28 cellular contexts compared by ENCODE assay signal in the genomic region with DNA sequence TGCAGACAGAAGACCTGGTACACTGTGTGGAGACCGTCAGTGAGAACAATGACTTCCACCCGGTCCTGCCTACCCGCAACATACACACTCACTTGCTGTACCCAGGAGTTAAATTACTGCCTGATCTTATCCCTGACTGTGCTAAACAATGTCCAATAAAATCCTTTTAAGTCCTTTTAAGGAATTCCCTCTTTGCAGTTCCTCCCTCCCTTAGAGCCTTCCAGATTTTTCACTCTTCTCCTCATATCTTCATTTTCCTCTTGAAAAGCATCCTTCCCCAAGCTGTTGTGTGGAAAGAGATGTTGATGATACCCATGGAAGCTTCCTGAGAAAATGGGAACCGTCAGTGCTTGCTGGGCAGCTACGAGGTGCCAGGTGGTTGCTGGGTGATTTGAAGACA. TPM values are rescaled to one million over a fixed set of nuclear protein-coding genes. Genes with fewer than 3 reads are reported as not detected.
"Had no signal": no experiment of that assay in that cellular context is flagged by ENCODE, and none has a peak within 500 bp of the region (broad histone marks: within the 10 kb centered on the region; RNA-seq: fewer than 3 reads in every experiment).

No MANE protein-coding gene starts in this region.

- H3K36me3 ChIP-seq: gastrocnemius medialis, left lung, ovary, right atrium auricular region, thoracic aorta, tibial nerve, upper lobe of right lung had no signal

- H3K36me3 Mint-ChIP-seq: naive thymus-derived CD4-positive, alpha-beta T cell; stimulated activated effector memory CD8-positive, alpha-beta T cell treated with anti-CD3 and anti-CD28 coated beads, Interleukin-12 subunit alpha, Interleukin-12 subunit beta, amount 100 ng/mL, for 72 hours had no signal

- H3K27ac ChIP-seq: dorsolateral prefrontal cortex, epithelial cell of prostate, gastrocnemius medialis, hepatocyte, left lung, ovary, right atrium auricular region, thoracic aorta, tibial nerve, upper lobe of right lung had no signal

- DNase-seq: central memory CD4-positive, alpha-beta T cell; dorsolateral prefrontal cortex; effector CD4-positive, alpha-beta T cell; foreskin fibroblast; gastrocnemius medialis; head of caudate nucleus; kidney; left lung; mesenchymal stem cell; midbrain; naive thymus-derived CD4-positive, alpha-beta T cell; nucleus accumbens; ovary; posterior cingulate gyrus; stimulated activated CD4-positive, alpha-beta T cell treated with anti-CD3 and anti-CD28 coated beads, Interleukin-2, amount 100 ng/mL, for 24 hours; stimulated activated CD4-positive, alpha-beta T cell treated with anti-CD3 and anti-CD28 coated beads, Interleukin-4, amount 100 ng/mL, for 24 hours; upper lobe of right lung had no signal

- H2AFZ ChIP-seq: hepatocyte had no signal

- H3K27ac Mint-ChIP-seq: naive thymus-derived CD4-positive, alpha-beta T cell; stimulated activated effector memory CD8-positive, alpha-beta T cell treated with anti-CD3 and anti-CD28 coated beads, Interleukin-12 subunit alpha, Interleukin-12 subunit beta, amount 100 ng/mL, for 72 hours; stimulated activated naive CD8-positive, alpha-beta T cell treated with anti-CD3 and anti-CD28 coated beads, Interleukin-15, Interleukin-2, amounts not matched to agents 100 ng/mL and 50 ng/mL, for 24 hours had no signal

- H3K79me2 ChIP-seq: hepatocyte had no signal

- H3K9me3 Mint-ChIP-seq: naive thymus-derived CD4-positive, alpha-beta T cell; stimulated activated effector memory CD8-positive, alpha-beta T cell treated with anti-CD3 and anti-CD28 coated beads, Interleukin-12 subunit alpha, Interleukin-12 subunit beta, amount 100 ng/mL, for 72 hours; stimulated activated naive CD8-positive, alpha-beta T cell treated with anti-CD3 and anti-CD28 coated beads, Interleukin-15, Interleukin-2, amounts not matched to agents 100 ng/mL and 50 ng/mL, for 24 hours had no signal

- H3K4me2 ChIP-seq: hepatocyte, smooth muscle cell had no signal

- H3K27me3 ChIP-seq: ovary had no signal

- H3K9me3 ChIP-seq: gastrocnemius medialis, left lung, ovary, right atrium auricular region, thoracic aorta, tibial nerve, upper lobe of right lung had no signal

- H3K4me3 ChIP-seq: dorsolateral prefrontal cortex, gastrocnemius medialis, hepatocyte, left lung, ovary, right atrium auricular region, smooth muscle cell, thoracic aorta, tibial nerve, upper lobe of right lung had no signal

- FAIRE-seq: colon, kidney had no signal

- H3K4me3 Mint-ChIP-seq: naive thymus-derived CD4-positive, alpha-beta T cell; stimulated activated effector memory CD8-positive, alpha-beta T cell treated with anti-CD3 and anti-CD28 coated beads, Interleukin-12 subunit alpha, Interleukin-12 subunit beta, amount 100 ng/mL, for 72 hours; stimulated activated naive CD8-positive, alpha-beta T cell treated with anti-CD3 and anti-CD28 coated beads, Interleukin-15, Interleukin-2, amounts not matched to agents 100 ng/mL and 50 ng/mL, for 24 hours had no signal

- ATAC-seq: esophagus mucosa; gastrocnemius medialis; left lung; naive thymus-derived CD4-positive, alpha-beta T cell; sciatic nerve; stimulated activated effector memory CD8-positive, alpha-beta T cell treated with anti-CD3 and anti-CD28 coated beads, Interleukin-12 subunit alpha, Interleukin-12 subunit beta, amount 100 ng/mL, for 72 hours; upper lobe of right lung had no signal

RNA-seq across cellular contexts. Expression of a gene that starts 3.4 kb away (rescaled TPM):
- total RNA-seq: gastrocnemius medialis, upper lobe of right lung had no signal
- polyA plus RNA-seq: naive thymus-derived CD4-positive, alpha-beta T cell had no signal
